Comparison of ENCODE assay signal across 15 cellular contexts in the genomic region with DNA sequence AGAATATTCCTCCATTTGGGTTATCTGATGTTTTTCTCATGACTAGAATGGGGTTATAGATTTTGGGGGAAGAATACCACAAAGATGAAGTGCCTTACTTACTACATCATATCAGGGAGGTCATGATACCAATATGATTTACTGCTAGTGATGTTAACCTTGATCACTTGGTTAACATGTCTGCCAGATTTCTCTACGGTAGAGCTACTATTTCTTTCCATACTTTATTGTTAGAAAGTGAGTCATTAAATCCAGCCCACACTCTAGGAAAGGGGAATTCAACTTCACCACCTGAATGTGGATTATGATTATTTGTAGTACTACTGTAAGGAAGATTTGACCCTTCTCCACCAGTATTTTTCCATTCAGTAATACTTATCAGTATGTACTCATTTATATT.
DNase-seq lines count a peak whose midpoint lies in the region; ATAC-seq and TF ChIP-seq lines count a peak whose summit lies in the region.
"Had no signal": no experiment of that assay in that cellular context is flagged by ENCODE, and none has a peak within 500 bp of the region (broad histone marks: within the 10 kb centered on the region; RNA-seq: fewer than 3 reads in every experiment).

No MANE protein-coding gene starts in this region.

- H3K9me3 ChIP-seq in upper lobe of right lung (no peaks in the 10 kb centered on the region), uterus (no peaks in the 10 kb centered on the region)
- H3K9me3 ChIP-seq: Caco-2, heart right ventricle, tibial artery had no signal

- H3K4me1 ChIP-seq in upper lobe of right lung (peaks cover 19% of the 10 kb centered on the region), uterus (peaks cover 0 to 5% of the 10 kb centered on the region in 2 donors)

- DNase-seq in activated CD4-positive, CD25-positive, alpha-beta regulatory T cell (lab: John Stamatoyannopoulos, UW), result no peak
- DNase-seq in M059J (ENCODE audit: low read depth), result peak; percentile 52
- no peak for DNase-seq in chondrocyte (ENCODE audit: low spot score)
- DNase-seq in progenitor cell of endocrine pancreas (ENCODE audit: low spot score, unreplicated experiment), result no peak
- no peak for DNase-seq in DMS153 treated with DMSO at 0.1 percent for 48 hours (lab: John Stamatoyannopoulos, UW; ENCODE audit: unreplicated experiment)
- DNase-seq in upper lobe of right lung, result no peak
- DNase-seq in uterus, result no peak
- DNase-seq: Caco-2, heart right ventricle, NCI-H1092 treated with DMSO at 0.1 percent for 48 hours, NCI-H446 treated with DMSO at 0.1 percent for 48 hours, RPMI8226, tibial artery had no signal

- H3K27me3 Mint-ChIP-seq in chondrocyte (ENCODE audit: low read depth) (no peaks in the 10 kb centered on the region), progenitor cell of endocrine pancreas (no peaks in the 10 kb centered on the region)

- no peaks in the 10 kb centered on the region for H3K27me3 ChIP-seq in upper lobe of right lung
- no peaks in the 10 kb centered on the region for H3K27me3 ChIP-seq in uterus
- H3K27me3 ChIP-seq: heart right ventricle, tibial artery had no signal

- ATAC-seq in activated CD4-positive, CD25-positive, alpha-beta regulatory T cell treated with anti-CD3 and anti-CD28 coated beads, Interleukin-2, amount 50 U/mL, for 24 hours, result peak; percentile 48 to 85
- no peak for ATAC-seq in upper lobe of right lung

- H3K4me1 Mint-ChIP-seq in chondrocyte (ENCODE audit: low read depth) (peaks cover 53% of the 10 kb centered on the region), progenitor cell of endocrine pancreas (ENCODE audit: low read depth) (peaks cover 40% of the 10 kb centered on the region)

- H3K36me3 ChIP-seq in upper lobe of right lung (peaks cover under 1% of the 10 kb centered on the region), uterus (no peaks in the 10 kb centered on the region)
- H3K36me3 ChIP-seq: tibial artery had no signal

- H3K4me3 ChIP-seq in upper lobe of right lung (no peak overlapping the region), uterus (no peak overlapping the region)
- H3K4me3 ChIP-seq: heart right ventricle, tibial artery had no signal

- TF ChIP-seq CTCF in chondrocyte (IDR thresholded peaks at IDR 0.05) (no peak), progenitor cell of endocrine pancreas (IDR thresholded peaks at IDR 0.05; ENCODE audit: unreplicated experiment) (no peak), upper lobe of right lung (IDR thresholded peaks at IDR 0.05) (no peak), uterus (IDR thresholded peaks at IDR 0.05) (no peak)

- H3K9me3 Mint-ChIP-seq in chondrocyte (ENCODE audit: low read depth) (no peaks in the 10 kb centered on the region), progenitor cell of endocrine pancreas (ENCODE audit: low read depth) (no peaks in the 10 kb centered on the region)

- H3K4me3 Mint-ChIP-seq in chondrocyte (ENCODE audit: unreplicated experiment) (no peak overlapping the region), progenitor cell of endocrine pancreas (ENCODE audit: low read depth) (no peak overlapping the region)

- H3K36me3 Mint-ChIP-seq in chondrocyte (ENCODE audit: low read depth) (no peaks in the 10 kb centered on the region), progenitor cell of endocrine pancreas (ENCODE audit: insufficient read depth) (peaks cover under 1% of the 10 kb centered on the region)

- intact Hi-C loops in upper lobe of right lung (cut with DNase I) (no loop called here), uterus (cut with DNase I; ENCODE audit: low total_unique reads) (no loop called here)

- no peak overlapping the region for H3K27ac ChIP-seq in upper lobe of right lung
- H3K27ac ChIP-seq in uterus, result no peak overlapping the region
- H3K27ac ChIP-seq: 22Rv1, tibial artery had no signal

- no peak for TF ChIP-seq POLR2A in uterus (IDR thresholded peaks at IDR 0.05)

- H3K27ac Mint-ChIP-seq in chondrocyte (ENCODE audit: unreplicated experiment), result peak overlapping the region; percentile 11
- H3K27ac Mint-ChIP-seq in progenitor cell of endocrine pancreas, result peak overlapping the region; percentile 3
